In the genomic region with DNA sequence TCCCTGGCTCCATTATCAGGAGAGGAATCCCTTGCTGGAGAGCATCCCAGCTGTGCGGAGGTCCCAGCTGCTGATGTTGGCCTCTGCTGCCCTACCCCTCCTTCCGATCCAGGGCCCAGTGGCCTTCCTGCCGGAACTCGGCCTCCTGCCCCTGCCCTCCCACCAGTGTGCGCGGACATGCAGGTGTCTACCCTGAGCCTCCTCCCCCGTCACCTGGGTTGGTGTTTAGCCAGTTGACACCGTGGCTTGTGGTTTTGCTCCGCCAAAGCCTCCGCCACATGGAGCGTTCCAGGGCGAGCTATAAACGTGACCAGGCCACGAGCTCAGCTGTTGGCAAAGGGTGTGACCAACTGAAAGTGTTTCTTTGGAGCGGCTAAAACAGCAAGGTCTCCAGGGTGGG, we compare ENCODE assay signal across 22 cellular contexts.
A peak's percentile ranks its signal among the peaks of the same experiment; 100 is the strongest.
DNase-seq lines count a peak whose midpoint lies in the region; ATAC-seq and TF ChIP-seq lines count a peak whose summit lies in the region.
"Had no signal": no experiment of that assay in that cellular context is flagged by ENCODE, and none has a peak within 500 bp of the region (broad histone marks: within the 10 kb centered on the region; RNA-seq: fewer than 3 reads in every experiment).

No MANE protein-coding gene starts in this region.

- no peak for TF ChIP-seq CTCF in Loucy (conservative IDR thresholded peaks at IDR 0.05; ENCODE audit: low read length)
- no peak for TF ChIP-seq CTCF in lower lobe of right lung (IDR thresholded peaks at IDR 0.05)

- no peaks in the 10 kb centered on the region; the same call in 1 of the 2 replicates for H3F3A ChIP-seq in Loucy (ENCODE audit: low read depth)

- no peaks in the 10 kb centered on the region for H3K79me2 ChIP-seq in Loucy (ENCODE audit: insufficient read depth, low read length)

- H3K4me3 ChIP-seq in Loucy (ENCODE audit: low read length, poor library complexity, severe bottlenecking) (no peak overlapping the region), lower lobe of right lung (no peak overlapping the region)
- H3K4me3 ChIP-seq: cardiac muscle cell, dorsolateral prefrontal cortex, GM23338, pancreas, right lobe of liver had no signal

- peak; percentile 28 for DNase-seq in activated gamma-delta T cell treated with Interleukin-2 at 50 U/mL for 16 hours
- DNase-seq in activated gamma-delta T cell (lab: John Stamatoyannopoulos, UW): no peak
- no peak for DNase-seq in stimulated activated effector memory CD8-positive, alpha-beta T cell treated with anti-CD3 and anti-CD28 coated beads, Interleukin-12 subunit alpha, Interleukin-12 subunit beta, amount 100 ng/mL, for 72 hours (ENCODE audit: low spot score in 2 of 2)
- DNase-seq in lower lobe of right lung: no peak
- no peak for DNase-seq in HuH-7 (ENCODE audit: low spot score)
- DNase-seq: amygdala; COR-L47; dorsolateral prefrontal cortex; kidney glomerular epithelial cell; NCI-H1092; NCI-H2029 treated with DMSO at 0.1 percent for 48 hours; NCI-H510A; right lobe of liver; stimulated activated naive CD4-positive, alpha-beta T cell treated with Interleukin-2 at 50 U/mL for 16 hours; trophoblast cell had no signal

- H3K4me1 ChIP-seq in Loucy (ENCODE audit: insufficient read depth, low read length, poor library complexity, severe bottlenecking) (peaks cover 47% of the 10 kb centered on the region), lower lobe of right lung (no peaks in the 10 kb centered on the region)
- H3K4me1 ChIP-seq: pancreas, right lobe of liver had no signal

- no peaks in the 10 kb centered on the region for H3K27me3 ChIP-seq in Loucy (ENCODE audit: insufficient read depth, low read length, poor library complexity, severe bottlenecking)
- peaks cover 1% of the 10 kb centered on the region for H3K27me3 ChIP-seq in lower lobe of right lung (ENCODE audit: low read depth)
- H3K27me3 ChIP-seq: cardiac muscle cell, right lobe of liver had no signal

- no peaks in the 10 kb centered on the region for H3K9me3 Mint-ChIP-seq in activated T-helper 17 cell treated with anti-CD3 and anti-CD28 coated beads, Interleukin-2, amount 50 U/mL, for 72 hours
- peaks cover 3% of the 10 kb centered on the region for H3K9me3 Mint-ChIP-seq in stimulated activated effector memory CD8-positive, alpha-beta T cell treated with anti-CD3 and anti-CD28 coated beads, Interleukin-12 subunit alpha, Interleukin-12 subunit beta, amount 100 ng/mL, for 72 hours
- H3K9me3 Mint-ChIP-seq in stimulated activated memory B cell treated with anti-CD40 and anti-IgM and Interleukin-4, amounts not matched to agents 10 μg/mL and 1 μg/mL and 100 μg/mL, for 72 hours: peaks cover 13% of the 10 kb centered on the region
- H3K9me3 Mint-ChIP-seq: GM23338 had no signal

- H3K27ac Mint-ChIP-seq in activated T-helper 17 cell treated with anti-CD3 and anti-CD28 coated beads, Interleukin-2, amount 50 U/mL, for 72 hours: peak overlapping the region; percentile 96
- H3K27ac Mint-ChIP-seq in stimulated activated effector memory CD8-positive, alpha-beta T cell treated with anti-CD3 and anti-CD28 coated beads, Interleukin-12 subunit alpha, Interleukin-12 subunit beta, amount 100 ng/mL, for 72 hours: peak overlapping the region; percentile 97
- no peak overlapping the region for H3K27ac Mint-ChIP-seq in stimulated activated memory B cell treated with anti-CD40 and anti-IgM and Interleukin-4, amounts not matched to agents 10 μg/mL and 1 μg/mL and 100 μg/mL, for 72 hours
- H3K27ac Mint-ChIP-seq: GM23338 had no signal

- H3K36me3 ChIP-seq in Loucy (ENCODE audit: insufficient read depth, low read length): no peaks in the 10 kb centered on the region
- no peaks in the 10 kb centered on the region for H3K36me3 ChIP-seq in lower lobe of right lung
- H3K36me3 ChIP-seq: cardiac muscle cell, pancreas, right lobe of liver had no signal

- H3K9ac ChIP-seq in Loucy (ENCODE audit: low read depth, low read length, poor library complexity, severe bottlenecking): peak overlapping the region; percentile 46
- H3K9ac ChIP-seq: KMS-11 had no signal

- H4K20me1 ChIP-seq in Loucy (ENCODE audit: insufficient read depth, low read length, poor library complexity, severe bottlenecking): no peaks in the 10 kb centered on the region

- ATAC-seq in activated T-helper 17 cell treated with anti-CD3 and anti-CD28 coated beads, Interleukin-2, amount 50 U/mL, for 72 hours (replicated peaks): no peak
- ATAC-seq in stimulated activated effector memory CD8-positive, alpha-beta T cell treated with anti-CD3 and anti-CD28 coated beads, Interleukin-12 subunit alpha, Interleukin-12 subunit beta, amount 100 ng/mL, for 72 hours: no peak
- no peak for ATAC-seq in lower lobe of right lung
- no peak for ATAC-seq in stimulated activated memory B cell treated with anti-CD40 and anti-IgM and Interleukin-4, amounts not matched to agents 10 μg/mL and 1 μg/mL and 100 μg/mL, for 72 hours
- ATAC-seq: GM23338, pancreas, right lobe of liver had no signal

- no peak overlapping the region for H3K27ac ChIP-seq in lower lobe of right lung
- H3K27ac ChIP-seq: cardiac muscle cell, dorsolateral prefrontal cortex, KMS-11, pancreas, right lobe of liver had no signal

- no peaks in the 10 kb centered on the region for H3K27me3 Mint-ChIP-seq in activated T-helper 17 cell treated with anti-CD3 and anti-CD28 coated beads, Interleukin-2, amount 50 U/mL, for 72 hours
- no peaks in the 10 kb centered on the region for H3K27me3 Mint-ChIP-seq in stimulated activated memory B cell treated with anti-CD40 and anti-IgM and Interleukin-4, amounts not matched to agents 10 μg/mL and 1 μg/mL and 100 μg/mL, for 72 hours

- intact Hi-C loops in lower lobe of right lung (cut with DNase I): no loop called here

- H3K9me2 ChIP-seq in Loucy (replicated peaks; ENCODE audit: low read depth, low read length): no peaks in the 10 kb centered on the region

- H3K36me3 Mint-ChIP-seq in activated T-helper 17 cell treated with anti-CD3 and anti-CD28 coated beads, Interleukin-2, amount 50 U/mL, for 72 hours (ENCODE audit: low read depth): peaks cover 14% of the 10 kb centered on the region
- H3K36me3 Mint-ChIP-seq in stimulated activated effector memory CD8-positive, alpha-beta T cell treated with anti-CD3 and anti-CD28 coated beads, Interleukin-12 subunit alpha, Interleukin-12 subunit beta, amount 100 ng/mL, for 72 hours: peaks cover 23% of the 10 kb centered on the region
- no peaks in the 10 kb centered on the region for H3K36me3 Mint-ChIP-seq in stimulated activated memory B cell treated with anti-CD40 and anti-IgM and Interleukin-4, amounts not matched to agents 10 μg/mL and 1 μg/mL and 100 μg/mL, for 72 hours

- H3K4me3 Mint-ChIP-seq in activated T-helper 17 cell treated with anti-CD3 and anti-CD28 coated beads, Interleukin-2, amount 50 U/mL, for 72 hours: peak overlapping the region; percentile 94
- peak overlapping the region; percentile 26 for H3K4me3 Mint-ChIP-seq in stimulated activated effector memory CD8-positive, alpha-beta T cell treated with anti-CD3 and anti-CD28 coated beads, Interleukin-12 subunit alpha, Interleukin-12 subunit beta, amount 100 ng/mL, for 72 hours
- H3K4me3 Mint-ChIP-seq in stimulated activated memory B cell treated with anti-CD40 and anti-IgM and Interleukin-4, amounts not matched to agents 10 μg/mL and 1 μg/mL and 100 μg/mL, for 72 hours: no peak overlapping the region
- H3K4me3 Mint-ChIP-seq: GM23338 had no signal

- H2AFZ ChIP-seq in Loucy (ENCODE audit: low read length): no peak overlapping the region
- H2AFZ ChIP-seq: GM23338 had no signal

- H3K4me1 Mint-ChIP-seq in activated T-helper 17 cell treated with anti-CD3 and anti-CD28 coated beads, Interleukin-2, amount 50 U/mL, for 72 hours: peaks cover 25% of the 10 kb centered on the region
- H3K4me1 Mint-ChIP-seq in stimulated activated effector memory CD8-positive, alpha-beta T cell treated with anti-CD3 and anti-CD28 coated beads, Interleukin-12 subunit alpha, Interleukin-12 subunit beta, amount 100 ng/mL, for 72 hours: peaks cover 65% of the 10 kb centered on the region
- H3K4me1 Mint-ChIP-seq in stimulated activated memory B cell treated with anti-CD40 and anti-IgM and Interleukin-4, amounts not matched to agents 10 μg/mL and 1 μg/mL and 100 μg/mL, for 72 hours: no peaks in the 10 kb centered on the region

- H3K9me3 ChIP-seq in Loucy (ENCODE audit: insufficient read depth, low read depth, low read length) (no peaks in the 10 kb centered on the region), lower lobe of right lung (no peaks in the 10 kb centered on the region)
- H3K9me3 ChIP-seq: pancreas, right lobe of liver had no signal

- H3K4me2 ChIP-seq in Loucy (ENCODE audit: low read depth, low read length, poor library complexity, severe bottlenecking): peak overlapping the region; percentile 11
- H3K4me2 ChIP-seq: GM23338, KMS-11 had no signal
